Comparison of ENCODE assay signal across 8 cellular contexts in the genomic region with DNA sequence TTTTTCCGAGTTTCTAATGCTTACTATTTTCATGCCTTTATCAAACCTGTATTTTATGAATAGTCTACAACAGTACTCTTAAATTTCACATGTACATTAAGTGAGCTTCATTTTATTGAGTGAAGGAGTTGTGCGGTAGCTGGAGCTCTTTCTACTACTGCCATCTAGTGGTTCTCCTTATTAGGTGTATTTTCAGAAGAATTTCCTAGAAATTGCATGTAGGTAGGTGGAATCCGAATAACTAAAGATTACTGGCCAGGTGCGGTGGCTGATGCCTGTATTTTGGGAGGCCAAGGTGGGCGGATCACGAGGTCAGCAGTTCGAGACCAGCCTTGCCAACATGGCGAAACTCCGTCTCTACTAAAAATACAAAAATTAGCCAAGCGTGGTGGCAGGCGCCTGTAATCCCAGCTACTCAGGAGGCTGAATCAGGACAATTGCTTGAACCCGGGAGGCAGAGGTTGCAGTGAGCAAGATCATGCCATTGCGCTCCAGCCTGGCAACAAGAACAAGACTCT. TPM values are rescaled to one million over a fixed set of nuclear protein-coding genes. Genes with fewer than 3 reads are reported as not detected.
DNase-seq lines count a peak whose midpoint lies in the region; ATAC-seq and TF ChIP-seq lines count a peak whose summit lies in the region.

No MANE protein-coding gene starts in this region.

- WGBS in sigmoid colon, 2 donors, result 29 to 37% methylated on average over 13 of the region's 13 CpGs

- H3K4me3 Mint-ChIP-seq in CD4-positive, CD25-positive, alpha-beta regulatory T cell, result peak overlapping the region in 1 of 4 donors; percentile 56
- no peak overlapping the region for H3K4me3 Mint-ChIP-seq in activated T-helper 2 cell treated with anti-CD3 and anti-CD28 coated beads, Interferon-gamma antibody, Interleukin-2, Interleukin-4, amounts not matched to agents 10 μg/mL and 5 μg/mL and 100 μg/mL, durations not matched to agents 14 hours and 24 hours and 36 hours (ENCODE audit: low read depth)

- H3K27ac Mint-ChIP-seq in CD4-positive, CD25-positive, alpha-beta regulatory T cell, result no peak overlapping the region
- peak overlapping the region; percentile 48 for H3K27ac Mint-ChIP-seq in activated T-helper 2 cell treated with anti-CD3 and anti-CD28 coated beads, Interferon-gamma antibody, Interleukin-2, Interleukin-4, amounts not matched to agents 10 μg/mL and 5 μg/mL and 100 μg/mL, durations not matched to agents 14 hours and 24 hours and 36 hours

- TF ChIP-seq POLR2A in sigmoid colon (IDR thresholded peaks at IDR 0.05), result no peak

- H3K27ac ChIP-seq in CD4-positive, CD25-positive, alpha-beta regulatory T cell (ENCODE audit: insufficient read depth, low read length, poor library complexity, severe bottlenecking), result no peak overlapping the region
- H3K27ac ChIP-seq in left ventricle myocardium inferior (replicated peaks) (no peak overlapping the region), sigmoid colon (no peak overlapping the region)

- peak in 2 of 3 donors; percentile 47 to 68 for DNase-seq in CD4-positive, CD25-positive, alpha-beta regulatory T cell
- DNase-seq in NCI-H2227 (lab: John Stamatoyannopoulos, UW; ENCODE audit: unreplicated experiment), result peak; percentile 49
- no peak for DNase-seq in activated T-helper 2 cell treated with anti-CD3 and anti-CD28 coated beads, Interferon-gamma antibody, Interleukin-2, Interleukin-4, amounts not matched to agents 10 μg/mL and 5 μg/mL and 100 μg/mL, durations not matched to agents 14 hours and 24 hours and 36 hours (ENCODE audit: low spot score)
- DNase-seq in left ventricle myocardium inferior, result no peak
- DNase-seq in sigmoid colon, result no peak
- DNase-seq in T1000 (lab: John Stamatoyannopoulos, UW), result no peak

- no peaks in the 10 kb centered on the region for H3K36me3 Mint-ChIP-seq in CD4-positive, CD25-positive, alpha-beta regulatory T cell
- H3K36me3 Mint-ChIP-seq in activated T-helper 2 cell treated with anti-CD3 and anti-CD28 coated beads, Interferon-gamma antibody, Interleukin-2, Interleukin-4, amounts not matched to agents 10 μg/mL and 5 μg/mL and 100 μg/mL, durations not matched to agents 14 hours and 24 hours and 36 hours (ENCODE audit: low read depth), result no peaks in the 10 kb centered on the region

- H3K4me3 ChIP-seq in CD4-positive, CD25-positive, alpha-beta regulatory T cell (ENCODE audit: low read depth, low read length), result no peak overlapping the region
- H3K4me3 ChIP-seq in left ventricle myocardium inferior (no peak overlapping the region), sigmoid colon (no peak overlapping the region)

- H3K9me3 ChIP-seq in CD4-positive, CD25-positive, alpha-beta regulatory T cell (ENCODE audit: control insufficient read depth in 2 of 2, low read length in 2 of 2), result no peaks in the 10 kb centered on the region
- H3K9me3 ChIP-seq in left ventricle myocardium inferior (replicated peaks), result no peaks in the 10 kb centered on the region
- H3K9me3 ChIP-seq in sigmoid colon, result no peaks in the 10 kb centered on the region

- H3K4me1 ChIP-seq in CD4-positive, CD25-positive, alpha-beta regulatory T cell (ENCODE audit: control insufficient read depth, insufficient read depth, low read length, poor library complexity, severe bottlenecking), result peaks cover 4% of the 10 kb centered on the region
- peaks cover under 1% of the 10 kb centered on the region for H3K4me1 ChIP-seq in left ventricle myocardium inferior
- H3K4me1 ChIP-seq in sigmoid colon, result peaks cover 0 to 14% (median 0%) of the 10 kb centered on the region in 4 donors

- H3K9me3 Mint-ChIP-seq in CD4-positive, CD25-positive, alpha-beta regulatory T cell, result no peaks in the 10 kb centered on the region
- H3K9me3 Mint-ChIP-seq in activated T-helper 2 cell treated with anti-CD3 and anti-CD28 coated beads, Interferon-gamma antibody, Interleukin-2, Interleukin-4, amounts not matched to agents 10 μg/mL and 5 μg/mL and 100 μg/mL, durations not matched to agents 14 hours and 24 hours and 36 hours, result no peaks in the 10 kb centered on the region

- no peaks in the 10 kb centered on the region for H3K36me3 ChIP-seq in CD4-positive, CD25-positive, alpha-beta regulatory T cell (ENCODE audit: control insufficient read depth, insufficient read depth, low read length)
- no peaks in the 10 kb centered on the region for H3K36me3 ChIP-seq in left ventricle myocardium inferior
- no peaks in the 10 kb centered on the region for H3K36me3 ChIP-seq in sigmoid colon

- intact Hi-C loops in activated T-helper 2 cell treated with anti-CD3 and anti-CD28 coated beads, Interferon-gamma antibody, Interleukin-2, Interleukin-4, amounts not matched to agents 10 μg/mL and 5 μg/mL and 100 μg/mL, durations not matched to agents 14 hours and 24 hours and 36 hours (cut with micrococcal nuclease), result loop anchor here (1.0 to 5.0 kb wide), 4 partner anchors 73 to 487 kb away; no protein-coding TSS in a partner anchor
- intact Hi-C loops in left ventricle myocardium inferior (cut with micrococcal nuclease), result loop anchor here (5.0 to 10.0 kb wide), 3 partner anchors 130 to 483 kb away; no protein-coding TSS in a partner anchor
- intact Hi-C loops in sigmoid colon (cut with DNase I), result loop anchor here (2.0 to 5.0 kb wide), 2 partner anchors 133 to 486 kb away; no protein-coding TSS in a partner anchor

- TF ChIP-seq CTCF in left ventricle myocardium inferior (IDR thresholded peaks at IDR 0.05; ENCODE audit: borderline replicate concordance) (peak; percentile 87), sigmoid colon (IDR thresholded peaks at IDR 0.05) (peak in 3 of 4 experiments; percentile 63 to 80 (median 64))

- peaks cover 3 to 24% (median 8%) of the 10 kb centered on the region in 4 donors for H3K4me1 Mint-ChIP-seq in CD4-positive, CD25-positive, alpha-beta regulatory T cell
- peaks cover 18% of the 10 kb centered on the region for H3K4me1 Mint-ChIP-seq in activated T-helper 2 cell treated with anti-CD3 and anti-CD28 coated beads, Interferon-gamma antibody, Interleukin-2, Interleukin-4, amounts not matched to agents 10 μg/mL and 5 μg/mL and 100 μg/mL, durations not matched to agents 14 hours and 24 hours and 36 hours (ENCODE audit: low read depth)

- TF ChIP-seq EP300 in sigmoid colon (IDR thresholded peaks at IDR 0.05), result no peak

- peak; percentile 31 to 34 for ATAC-seq in CD4-positive, CD25-positive, alpha-beta regulatory T cell (ENCODE audit: low read depth in 2 of 2)
- peak; percentile 50 for ATAC-seq in GM18520 (IDR thresholded peaks at IDR 0.05; ENCODE audit: unreplicated experiment)
- peak; percentile 61 for ATAC-seq in HG03159 (IDR thresholded peaks at IDR 0.05; ENCODE audit: unreplicated experiment)

- H3K27me3 ChIP-seq in CD4-positive, CD25-positive, alpha-beta regulatory T cell (ENCODE audit: control insufficient read depth, insufficient read depth, low read length), result peaks cover 6% of the 10 kb centered on the region
- no peaks in the 10 kb centered on the region for H3K27me3 ChIP-seq in left ventricle myocardium inferior (ENCODE audit: low read depth)
- H3K27me3 ChIP-seq in sigmoid colon, result no peaks in the 10 kb centered on the region

- H3K27me3 Mint-ChIP-seq in CD4-positive, CD25-positive, alpha-beta regulatory T cell, result peaks cover 27% of the 10 kb centered on the region
- peaks cover 6% of the 10 kb centered on the region for H3K27me3 Mint-ChIP-seq in activated T-helper 2 cell treated with anti-CD3 and anti-CD28 coated beads, Interferon-gamma antibody, Interleukin-2, Interleukin-4, amounts not matched to agents 10 μg/mL and 5 μg/mL and 100 μg/mL, durations not matched to agents 14 hours and 24 hours and 36 hours (ENCODE audit: low read depth)

RNA-seq across cellular contexts. Expression of a gene that starts 38.3 kb away (rescaled TPM):
- total RNA-seq in CD4-positive, CD25-positive, alpha-beta regulatory T cell, result not detected
- polyA plus RNA-seq in CD4-positive, CD25-positive, alpha-beta regulatory T cell, result not detected
- total RNA-seq in activated T-helper 2 cell treated with anti-CD3 and anti-CD28 coated beads, Interferon-gamma antibody, Interleukin-2, Interleukin-4, amounts not matched to agents 10 μg/mL and 5 μg/mL and 100 μg/mL, durations not matched to agents 14 hours and 24 hours and 36 hours, result not detected in 2 replicates
- not detected for total RNA-seq in left ventricle myocardium inferior
- not detected for total RNA-seq in sigmoid colon
- polyA plus RNA-seq in sigmoid colon, result not detected

Comparison
In these comparisons a context has a peak if more than half of its experiments do, and no peak if none do; other contexts are left out.
1. DNase-seq: peak in CD4-positive, CD25-positive, alpha-beta regulatory T cell (2 of 3) and NCI-H2227 (single experiment); none in activated T-helper 2 cell treated with anti-CD3 and anti-CD28 coated beads, Interferon-gamma antibody, Interleukin-2, Interleukin-4, amounts not matched to agents 10 μg/mL and 5 μg/mL and 100 μg/mL, durations not matched to agents 14 hours and 24 hours and 36 hours (single experiment), left ventricle myocardium inferior (single experiment), sigmoid colon (single experiment) and T1000 (single experiment).
2. Peak in every context shown above with its lines, with median percentiles within 50 percentile points of each other: ATAC-seq.